In the genomic region with DNA sequence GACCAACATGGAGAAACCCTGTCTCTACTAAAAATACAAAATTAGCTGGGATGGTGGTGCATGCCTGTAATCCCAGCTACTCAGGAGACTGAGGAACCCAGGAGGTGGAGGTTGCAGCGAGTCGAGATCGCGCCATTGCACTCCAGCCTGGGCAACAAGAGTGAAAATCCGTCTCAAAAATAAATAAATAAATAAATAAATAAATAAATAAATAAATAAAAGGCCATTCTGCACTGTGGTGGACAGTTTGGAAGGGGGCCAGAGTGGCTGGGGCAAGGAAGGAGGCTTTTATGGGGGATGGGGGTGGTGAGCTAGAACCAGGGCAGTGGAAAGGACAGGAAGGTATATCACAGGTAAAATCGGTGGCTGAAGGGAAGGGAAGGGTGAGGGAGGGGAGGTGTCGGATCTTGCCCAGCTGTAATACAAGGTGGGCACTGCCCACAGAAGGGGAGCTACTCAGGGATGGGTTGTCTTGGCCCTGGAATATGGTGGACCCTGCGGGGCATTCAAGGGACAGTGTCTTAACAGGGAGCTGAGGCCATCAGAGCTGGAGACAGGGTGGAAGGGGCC, we compare ENCODE assay signal across 1 cellular context. TPM values are rescaled to one million over a fixed set of nuclear protein-coding genes. Genes with fewer than 3 reads are reported as not detected.
"Had no signal": no experiment of that assay in that cellular context is flagged by ENCODE, and none has a peak within 500 bp of the region (broad histone marks: within the 10 kb centered on the region; RNA-seq: fewer than 3 reads in every experiment).

No MANE protein-coding gene starts in this region.

RNA-seq across cellular contexts. Expression of gene CASKIN1, which starts 6.8 kb away (rescaled TPM):
- total RNA-seq: subcutaneous adipose tissue had no signal
